In the genomic region with DNA sequence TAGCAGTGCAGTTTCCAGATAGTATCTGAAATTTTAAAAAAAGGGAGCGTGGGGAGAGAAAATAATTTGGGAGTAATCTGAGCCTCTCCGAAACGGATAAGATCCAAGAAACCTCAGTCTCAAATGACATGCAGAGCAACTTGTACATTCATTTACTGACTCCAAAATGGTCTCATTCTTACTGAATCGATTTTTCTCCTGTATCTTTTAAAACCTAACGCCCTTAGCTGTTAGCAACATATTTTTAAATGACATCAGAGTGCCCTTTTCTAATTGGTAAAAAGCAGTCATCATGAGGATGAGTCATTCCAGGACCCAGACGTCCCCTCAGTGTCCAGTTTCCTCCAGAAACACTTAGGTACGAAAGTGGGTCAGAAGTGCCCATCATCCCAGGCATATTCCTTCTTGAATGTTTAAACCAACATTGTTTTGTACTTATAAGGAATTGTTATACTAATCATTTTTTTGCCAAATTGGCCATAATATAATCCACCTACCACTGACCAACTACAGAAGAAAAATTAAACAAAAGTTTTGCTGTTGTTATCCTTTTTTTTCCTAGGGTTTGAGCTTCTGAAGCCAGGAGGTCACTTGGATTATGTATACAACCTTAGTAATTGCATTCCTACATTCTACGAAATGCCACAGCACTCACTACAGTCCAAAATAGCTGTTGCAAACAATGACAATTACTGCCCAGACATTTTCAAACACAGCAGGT, we compare ENCODE assay signal across 1 cellular context.
A peak's percentile ranks its signal among the peaks of the same experiment; 100 is the strongest.
TF ChIP-seq lines count a peak whose summit lies in the region.

No MANE protein-coding gene starts in this region.

TF ChIP-seq in HEK293, 187 proteins besides CTCF, POLR2A, EP300 and RAD21 (continued from another document):
- TF ChIP-seq, protein P1, sequence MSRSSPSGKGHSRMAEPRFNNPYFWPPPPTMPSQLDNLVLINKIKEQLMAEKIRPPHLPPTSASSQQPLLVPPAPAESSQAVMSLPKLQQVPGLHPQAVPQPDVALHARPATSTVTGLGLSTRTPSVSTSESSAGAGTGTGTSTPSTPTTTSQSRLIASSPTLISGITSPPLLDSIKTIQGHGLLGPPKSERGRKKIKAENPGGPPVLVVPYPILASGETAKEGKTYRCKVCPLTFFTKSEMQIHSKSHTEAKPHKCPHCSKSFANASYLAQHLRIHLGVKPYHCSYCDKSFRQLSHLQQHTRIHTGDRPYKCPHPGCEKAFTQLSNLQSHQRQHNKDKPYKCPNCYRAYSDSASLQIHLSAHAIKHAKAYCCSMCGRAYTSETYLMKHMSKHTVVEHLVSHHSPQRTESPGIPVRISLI (tag by site-specific recombination; IDR thresholded peaks at IDR 0.05): no peak
- TF ChIP-seq ZFP41 (tag by site-specific recombination; IDR thresholded peaks at IDR 0.05; ENCODE audit: borderline replicate concordance) (no peak), ZNF121 (tag by site-specific recombination; IDR thresholded peaks at IDR 0.05) (no peak), ZNF843 (tag by site-specific recombination; IDR thresholded peaks at IDR 0.05) (0 out of 2 replicates have a peak, but pooled peaks have one; percentile 54), ZNF623 (tag by site-specific recombination; IDR thresholded peaks at IDR 0.05) (no peak), ZNF747 (tag by site-specific recombination; IDR thresholded peaks at IDR 0.05) (no peak)
- TF ChIP-seq, protein P2, sequence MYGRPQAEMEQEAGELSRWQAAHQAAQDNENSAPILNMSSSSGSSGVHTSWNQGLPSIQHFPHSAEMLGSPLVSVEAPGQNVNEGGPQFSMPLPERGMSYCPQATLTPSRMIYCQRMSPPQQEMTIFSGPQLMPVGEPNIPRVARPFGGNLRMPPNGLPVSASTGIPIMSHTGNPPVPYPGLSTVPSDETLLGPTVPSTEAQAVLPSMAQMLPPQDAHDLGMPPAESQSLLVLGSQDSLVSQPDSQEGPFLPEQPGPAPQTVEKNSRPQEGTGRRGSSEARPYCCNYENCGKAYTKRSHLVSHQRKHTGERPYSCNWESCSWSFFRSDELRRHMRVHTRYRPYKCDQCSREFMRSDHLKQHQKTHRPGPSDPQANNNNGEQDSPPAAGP (tag by site-specific recombination; IDR thresholded peaks at IDR 0.05): no peak
